ENCODE assay signal across 14 cellular contexts in genomic region chr22:31567702-31568101, GRCh38.
DNase-seq lines count a peak whose midpoint lies in the region; ATAC-seq and TF ChIP-seq lines count a peak whose summit lies in the region.
"Had no signal": no experiment of that assay in that cellular context is flagged by ENCODE, and none has a peak within 500 bp of the region (broad histone marks: within the 10 kb centered on the region; RNA-seq: fewer than 3 reads in every experiment).

No MANE protein-coding gene starts in this region.

- intact Hi-C loops in MCF 10A (cut with micrococcal nuclease): no loop called here
- intact Hi-C loops in breast epithelium (cut with DNase I; ENCODE audit: low total_unique reads): no loop called here
- intact Hi-C loops in testis (cut with DNase I; ENCODE audit: low total_unique reads): loop anchor here (10.0 kb wide), 1 partner anchor 57 kb away; no protein-coding TSS in a partner anchor

- peaks cover 17% of the 10 kb centered on the region for H3K36me3 Mint-ChIP-seq in MCF 10A (ENCODE audit: insufficient read depth, unreplicated experiment)

- DNase-seq in MCF 10A (ENCODE audit: unreplicated experiment): no peak
- no peak for DNase-seq in breast epithelium (ENCODE audit: low spot score in 2 of 2)
- DNase-seq in astrocyte of the hippocampus (ENCODE audit: low read depth, low spot score): peak; percentile 17
- peak; percentile 54 for DNase-seq in fibroblast of villous mesenchyme (ENCODE audit: low read depth)
- DNase-seq in testis: no peak
- no peak for DNase-seq in omental fat pad (ENCODE audit: low spot score)
- DNase-seq in activated effector memory CD4-positive, alpha-beta T cell treated with Interleukin-2 at 50 U/mL for 16 hours: no peak
- DNase-seq in right atrium auricular region (ENCODE audit: low spot score): no peak
- DNase-seq: 8988T, AML-193, DMS53 had no signal

- 43 to 55% methylated on average over 2 of the region's 2 CpGs for WGBS in testis, 2 donors

- H3K27me3 Mint-ChIP-seq in MCF 10A (ENCODE audit: insufficient read depth, unreplicated experiment): no peaks in the 10 kb centered on the region

- CTCF ChIA-PET in MCF 10A (lab: Yijun Ruan, JAX): no interaction called here

- ATAC-seq in omental fat pad (ENCODE audit: low FRiP score): no peak

- H3K4me3 Mint-ChIP-seq in MCF 10A (ENCODE audit: unreplicated experiment): no peak overlapping the region

- TF ChIP-seq POLR2A in breast epithelium (IDR thresholded peaks at IDR 0.05) (no peak), testis (IDR thresholded peaks at IDR 0.05) (no peak)

- TF ChIP-seq CTCF in MCF 10A (IDR thresholded peaks at IDR 0.05; ENCODE audit: unreplicated experiment) (no peak), breast epithelium (IDR thresholded peaks at IDR 0.05) (no peak), fibroblast of villous mesenchyme (IDR thresholded peaks at IDR 0.05; ENCODE audit: insufficient read depth, low read depth, low read length) (no peak), testis (IDR thresholded peaks at IDR 0.05) (no peak), omental fat pad (IDR thresholded peaks at IDR 0.05) (no peak), right atrium auricular region (IDR thresholded peaks at IDR 0.05) (no peak)

- no peak overlapping the region for H3K27ac ChIP-seq in breast epithelium
- H3K27ac ChIP-seq in testis: peak overlapping the region; percentile 76 to 89
- no peak overlapping the region for H3K27ac ChIP-seq in right atrium auricular region
- H3K27ac ChIP-seq: BLaER1, HL-60 had no signal

- BruUV-seq in MCF 10A (replicated peaks; lab: Mats Ljungman, UMichigan): no TSS peak

- H3K27me3 ChIP-seq in breast epithelium (no peaks in the 10 kb centered on the region), testis (no peaks in the 10 kb centered on the region), right atrium auricular region (no peaks in the 10 kb centered on the region)
- H3K27me3 ChIP-seq: BLaER1 had no signal

- no peaks in the 10 kb centered on the region for H3K4me1 ChIP-seq in breast epithelium
- H3K4me1 ChIP-seq in testis: peaks cover 6% of the 10 kb centered on the region
- no peaks in the 10 kb centered on the region for H3K4me1 ChIP-seq in right atrium auricular region
- H3K4me1 ChIP-seq: BLaER1, HAP-1 had no signal

- POLR2A ChIA-PET in MCF 10A (lab: Yijun Ruan, JAX): no interaction called here

- H3K4me1 Mint-ChIP-seq in MCF 10A (ENCODE audit: insufficient read depth, unreplicated experiment): no peaks in the 10 kb centered on the region

- H3K36me3 ChIP-seq in breast epithelium (no peaks in the 10 kb centered on the region), testis (ENCODE audit: low read depth, missing control alignments) (no peaks in the 10 kb centered on the region), right atrium auricular region (no peaks in the 10 kb centered on the region)
- H3K36me3 ChIP-seq: HAP-1 had no signal

- H3K4me3 ChIP-seq in breast epithelium (no peak overlapping the region), fibroblast of villous mesenchyme (ENCODE audit: low read depth, low read length) (no peak overlapping the region), testis (no peak overlapping the region), right atrium auricular region (no peak overlapping the region)
- H3K4me3 ChIP-seq: BLaER1, HAP-1 had no signal

- H3K27ac Mint-ChIP-seq in MCF 10A (ENCODE audit: low read depth, unreplicated experiment): peak overlapping the region; percentile 9

- no peaks in the 10 kb centered on the region for H3K9me3 ChIP-seq in breast epithelium
- H3K9me3 ChIP-seq in testis: no peaks in the 10 kb centered on the region
- H3K9me3 ChIP-seq in right atrium auricular region: no peaks in the 10 kb centered on the region
- H3K9me3 ChIP-seq: BLaER1, HAP-1 had no signal

- no peaks in the 10 kb centered on the region for H3K9me3 Mint-ChIP-seq in MCF 10A (ENCODE audit: unreplicated experiment)

Comparison
In these comparisons a context has a peak if more than half of its experiments do, and no peak if none do; other contexts are left out.
1. DNase-seq: peak in astrocyte of the hippocampus (single experiment) and fibroblast of villous mesenchyme (single experiment); none in MCF 10A (single experiment), breast epithelium (0 of 2), testis (single experiment), omental fat pad (single experiment), activated effector memory CD4-positive, alpha-beta T cell treated with Interleukin-2 at 50 U/mL for 16 hours (single experiment) and right atrium auricular region (single experiment).
2. H3K27ac ChIP-seq: peak in testis (2 of 2); none in breast epithelium (0 of 2) and right atrium auricular region (0 of 2).